ENCODE assay signal across 9 cellular contexts in the genomic region with DNA sequence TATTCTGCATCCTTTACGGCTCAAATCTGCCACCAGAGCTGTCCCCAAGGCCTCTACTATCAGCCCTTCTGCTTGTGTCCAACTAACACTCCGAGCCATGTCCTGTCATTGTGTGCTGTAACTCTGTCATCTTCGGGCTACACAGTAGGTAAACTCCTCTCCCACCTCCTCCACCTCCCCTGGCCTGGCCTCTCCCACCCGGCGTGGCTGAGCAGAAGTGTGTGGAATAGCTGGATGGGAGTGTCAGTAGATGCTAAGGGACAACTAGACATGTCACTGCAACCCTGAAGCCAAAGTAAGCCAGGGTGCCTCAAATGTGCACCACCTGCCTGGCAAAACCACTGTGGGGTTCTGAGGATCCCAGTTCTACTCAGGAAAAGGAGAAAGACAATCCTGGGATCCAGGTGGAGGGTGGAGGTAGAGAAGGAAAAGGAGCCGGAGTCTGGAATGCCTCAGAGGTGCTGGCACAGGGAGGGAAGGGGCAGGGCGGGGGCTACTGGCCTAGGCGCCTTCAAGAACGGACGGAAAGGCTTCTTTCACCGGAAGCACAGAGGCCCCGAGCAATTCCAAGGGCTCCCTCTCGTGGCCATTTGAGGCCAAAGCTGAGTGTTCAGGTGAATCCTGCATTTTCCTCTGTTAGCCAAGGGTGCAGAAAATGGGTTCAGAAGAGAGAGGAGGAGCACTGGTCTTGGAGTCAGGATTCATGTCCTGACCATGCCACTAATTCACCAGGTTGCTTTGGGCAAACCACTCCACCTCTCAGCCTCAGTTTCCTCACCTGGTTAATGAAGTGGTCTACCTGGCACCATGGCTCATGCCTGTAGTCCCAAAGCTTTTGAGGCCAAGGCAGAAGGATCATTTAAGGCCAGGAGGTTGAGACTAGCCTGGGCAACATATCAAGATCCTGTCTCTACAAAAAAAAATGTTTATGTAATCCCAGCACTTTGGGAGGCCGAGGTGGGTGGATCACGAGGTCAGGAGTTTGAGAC. TPM values are rescaled to one million over a fixed set of nuclear protein-coding genes. Genes with fewer than 3 reads are reported as not detected.
DNase-seq lines count a peak whose midpoint lies in the region; ATAC-seq and TF ChIP-seq lines count a peak whose summit lies in the region.
"Had no signal": no experiment of that assay in that cellular context is flagged by ENCODE, and none has a peak within 500 bp of the region (broad histone marks: within the 10 kb centered on the region; RNA-seq: fewer than 3 reads in every experiment).

No MANE protein-coding gene starts in this region.

- H3K36me3 Mint-ChIP-seq in HFFc6 (ENCODE audit: low read depth), result no peaks in the 10 kb centered on the region
- no peaks in the 10 kb centered on the region for H3K36me3 Mint-ChIP-seq in activated CD4-positive, alpha-beta T cell treated with anti-CD3 and anti-CD28 coated beads for 36 hours (ENCODE audit: low read depth)
- H3K36me3 Mint-ChIP-seq in mesothelial cell of epicardium, result no peaks in the 10 kb centered on the region
- H3K36me3 Mint-ChIP-seq: activated naive CD4-positive, alpha-beta T cell treated with anti-CD3 and anti-CD28 coated beads, Interleukin-2, amount 50 U/mL, for 24 hours had no signal

- DNase-seq in EL (peak; percentile 59), HFFc6 (peak; percentile 16), NCI-H2196 treated with DMSO at 0.1 percent for 48 hours (lab: John Stamatoyannopoulos, UW; ENCODE audit: unreplicated experiment) (peak; percentile 1), mesothelial cell of epicardium (ENCODE audit: low spot score in 2 of 2, unreplicated experiment in 2 of 2) (peak in 1 of 2 experiments; percentile 59)
- peak; percentile 83 for DNase-seq in activated CD4-positive, alpha-beta T cell treated with anti-CD3 and anti-CD28 coated beads for 36 hours
- peak; percentile 34 for DNase-seq in effector CD4-positive, alpha-beta T cell
- peak; percentile 56 for DNase-seq in stimulated activated naive CD8-positive, alpha-beta T cell treated with anti-CD3 and anti-CD28 coated beads, Interleukin-15, Interleukin-2, amounts not matched to agents 100 U/mL and 50 U/mL, for 24 hours

- POLR2A ChIA-PET in activated CD4-positive, alpha-beta T cell treated with anti-CD3 and anti-CD28 coated beads for 36 hours (lab: Charles Lee), result no interaction called here

- intact Hi-C loops in activated CD4-positive, alpha-beta T cell treated with anti-CD3 and anti-CD28 coated beads for 36 hours (cut with DNase I, micrococcal nuclease), result loop anchor here (1.0 to 5.0 kb wide), 2 partner anchors 169 to 251 kb away; no protein-coding TSS in a partner anchor

- ATAC-seq in activated CD4-positive, alpha-beta T cell treated with anti-CD3 and anti-CD28 coated beads for 36 hours, result peak; percentile 80
- ATAC-seq in stimulated activated naive CD8-positive, alpha-beta T cell treated with anti-CD3 and anti-CD28 coated beads, Interleukin-15, Interleukin-2, amounts not matched to agents 100 U/mL and 50 U/mL, for 24 hours, result no peak
- ATAC-seq in GM21825 (IDR thresholded peaks at IDR 0.05; ENCODE audit: unreplicated experiment), result no peak

- no peak overlapping the region for H3K4me3 Mint-ChIP-seq in HFFc6
- no peak overlapping the region for H3K4me3 Mint-ChIP-seq in activated CD4-positive, alpha-beta T cell treated with anti-CD3 and anti-CD28 coated beads for 36 hours
- no peak overlapping the region for H3K4me3 Mint-ChIP-seq in mesothelial cell of epicardium
- H3K4me3 Mint-ChIP-seq: activated naive CD4-positive, alpha-beta T cell treated with anti-CD3 and anti-CD28 coated beads, Interleukin-2, amount 50 U/mL, for 24 hours had no signal

- H3K27me3 Mint-ChIP-seq in HFFc6 (ENCODE audit: insufficient read depth), result peaks cover 10% of the 10 kb centered on the region
- H3K27me3 Mint-ChIP-seq in activated CD4-positive, alpha-beta T cell treated with anti-CD3 and anti-CD28 coated beads for 36 hours, result peaks cover 3% of the 10 kb centered on the region
- peaks cover 19% of the 10 kb centered on the region for H3K27me3 Mint-ChIP-seq in mesothelial cell of epicardium (ENCODE audit: low read depth)

- CTCF ChIA-PET in activated CD4-positive, alpha-beta T cell treated with anti-CD3 and anti-CD28 coated beads for 36 hours (lab: Charles Lee), result interaction anchor here (0.6 to 1.6 kb wide), 6 partner anchors 28 to 274 kb away, joined by 3 to 4 read pairs (median 3); no protein-coding TSS in a partner anchor

- no peak overlapping the region for H3K27ac Mint-ChIP-seq in HFFc6
- no peak overlapping the region for H3K27ac Mint-ChIP-seq in activated CD4-positive, alpha-beta T cell treated with anti-CD3 and anti-CD28 coated beads for 36 hours
- H3K27ac Mint-ChIP-seq in mesothelial cell of epicardium, result no peak overlapping the region
- H3K27ac Mint-ChIP-seq: activated naive CD4-positive, alpha-beta T cell treated with anti-CD3 and anti-CD28 coated beads, Interleukin-2, amount 50 U/mL, for 24 hours had no signal

- H3K4me1 Mint-ChIP-seq in HFFc6 (ENCODE audit: low read depth), result no peaks in the 10 kb centered on the region
- H3K4me1 Mint-ChIP-seq in activated CD4-positive, alpha-beta T cell treated with anti-CD3 and anti-CD28 coated beads for 36 hours, result peaks cover 2% of the 10 kb centered on the region
- peaks cover 2% of the 10 kb centered on the region for H3K4me1 Mint-ChIP-seq in mesothelial cell of epicardium
- H3K4me1 Mint-ChIP-seq: activated naive CD4-positive, alpha-beta T cell treated with anti-CD3 and anti-CD28 coated beads, Interleukin-2, amount 50 U/mL, for 24 hours had no signal

- TF ChIP-seq CTCF in HFFc6 (IDR thresholded peaks at IDR 0.05) (peak; percentile 82), mesothelial cell of epicardium (IDR thresholded peaks at IDR 0.05; ENCODE audit: unreplicated experiment) (peak; percentile 69)

- H3K9me3 Mint-ChIP-seq in HFFc6, result no peaks in the 10 kb centered on the region
- H3K9me3 Mint-ChIP-seq in activated CD4-positive, alpha-beta T cell treated with anti-CD3 and anti-CD28 coated beads for 36 hours (ENCODE audit: low read depth), result no peaks in the 10 kb centered on the region
- H3K9me3 Mint-ChIP-seq in mesothelial cell of epicardium, result no peaks in the 10 kb centered on the region
- H3K9me3 Mint-ChIP-seq: activated naive CD4-positive, alpha-beta T cell treated with anti-CD3 and anti-CD28 coated beads, Interleukin-2, amount 50 U/mL, for 24 hours had no signal

RNA-seq across cellular contexts. Expression of a gene that starts 20.5 kb away (rescaled TPM):
- not detected for total RNA-seq in HFFc6 (2021; fragmentation: NEBNext Ultra II Directional; extraction: Animal tissue kit (Norgen Biotek cat#: 25700))
- not detected for total RNA-seq in activated CD4-positive, alpha-beta T cell treated with anti-CD3 and anti-CD28 coated beads for 36 hours
- not detected in 3 replicates for total RNA-seq in mesothelial cell of epicardium
